Comparison of ENCODE assay signal across 11 cellular contexts in the genomic region with DNA sequence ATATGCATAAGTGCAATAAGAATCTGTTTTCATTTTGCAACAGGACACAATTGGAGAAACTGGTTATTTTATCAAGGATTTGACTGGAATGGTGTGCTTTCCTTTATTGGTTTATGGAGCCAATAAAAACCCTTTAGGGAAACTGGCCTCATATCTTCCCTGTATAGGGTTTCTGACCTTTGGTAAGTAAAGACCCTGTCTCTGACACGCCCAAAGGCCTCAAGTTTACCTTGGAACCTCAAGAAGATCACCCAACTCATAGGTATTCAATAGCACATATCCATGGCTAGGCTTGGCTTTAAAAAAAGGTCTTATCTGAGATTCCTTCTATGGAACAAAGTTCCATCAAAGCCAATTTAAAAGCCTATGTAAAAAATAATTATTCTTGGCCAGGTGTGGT. TPM values are rescaled to one million over a fixed set of nuclear protein-coding genes. Genes with fewer than 3 reads are reported as not detected.
"Had no signal": no experiment of that assay in that cellular context is flagged by ENCODE, and none has a peak within 500 bp of the region (broad histone marks: within the 10 kb centered on the region; RNA-seq: fewer than 3 reads in every experiment).

No MANE protein-coding gene starts in this region.

- H3K27ac ChIP-seq: GM23248 had no signal

- H3K4me3 ChIP-seq: GM23248, HAP-1, K562 had no signal

- DNase-seq: GM23248, GOT3, H7, HFFc6, IMR-90, KG1 had no signal

- H2AFZ ChIP-seq: GM23248 had no signal

- ATAC-seq: HCT116, K562 had no signal

- H3K27ac Mint-ChIP-seq: HFFc6 had no signal

- H3K4me1 ChIP-seq: HAP-1 had no signal

- H3K4me3 Mint-ChIP-seq: HFFc6 had no signal

RNA-seq across cellular contexts. Expression of a gene that starts 11.2 kb away (rescaled TPM):
- total RNA-seq: GM23248, H4, HT-29, K562 had no signal
- polyA plus RNA-seq: K562 had no signal

RNA-seq across cellular contexts. Expression of a gene that starts 17.3 kb away (rescaled TPM):
- total RNA-seq: GM23248, H4, HFFc6, HT-29, IMR-90, K562 had no signal
- polyA plus RNA-seq: GM23248, IMR-90, K562 had no signal
